Comparison of ENCODE assay signal across 9 cellular contexts in the genomic region with DNA sequence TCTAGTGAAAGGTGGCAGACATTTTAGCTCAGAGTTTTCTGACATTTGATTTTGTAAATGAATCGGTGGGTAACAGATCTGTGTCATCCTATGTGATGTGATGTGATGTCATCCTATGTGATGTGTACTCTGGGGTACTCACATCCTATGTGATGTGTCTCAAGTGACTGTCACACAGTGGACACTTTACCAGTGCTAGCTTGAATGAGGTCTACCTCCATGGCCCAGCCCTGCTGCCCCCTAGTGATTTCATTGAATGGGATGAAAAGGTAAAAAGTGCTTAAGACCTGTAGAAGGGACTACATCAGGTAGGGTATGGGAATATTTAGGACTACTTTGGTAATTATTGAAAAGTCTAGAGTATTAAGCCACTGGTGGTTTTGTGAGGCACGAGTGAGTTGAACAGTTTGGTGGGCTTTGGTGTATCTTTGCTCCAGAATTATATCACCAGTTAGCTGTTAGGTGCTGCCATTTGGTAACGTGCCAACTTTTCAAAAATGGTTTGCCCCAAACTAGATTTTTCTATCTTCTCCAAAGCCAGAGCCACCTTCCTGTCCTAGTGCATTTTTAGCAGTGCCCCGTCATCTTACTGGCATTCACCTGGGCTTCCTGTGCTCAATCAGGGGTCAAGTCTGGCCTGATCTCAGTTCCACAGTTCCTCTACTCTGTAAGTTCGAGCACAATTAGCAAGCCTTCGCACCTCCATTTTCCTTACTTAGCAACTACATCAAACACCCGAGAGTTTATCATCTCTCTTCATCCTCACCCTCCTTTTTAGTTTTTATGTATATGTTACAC. TPM values are rescaled to one million over a fixed set of nuclear protein-coding genes. Genes with fewer than 3 reads are reported as not detected.
DNase-seq lines count a peak whose midpoint lies in the region; ATAC-seq and TF ChIP-seq lines count a peak whose summit lies in the region.
"Had no signal": no experiment of that assay in that cellular context is flagged by ENCODE, and none has a peak within 500 bp of the region (broad histone marks: within the 10 kb centered on the region; RNA-seq: fewer than 3 reads in every experiment).

No MANE protein-coding gene starts in this region.

- POLR2A ChIA-PET in A673 (lab: Charles Lee; ENCODE audit: low non-redundant PET): no interaction called here

- ATAC-seq in GM21529 (IDR thresholded peaks at IDR 0.05; ENCODE audit: unreplicated experiment) (no peak), GM19351 (IDR thresholded peaks at IDR 0.05; ENCODE audit: unreplicated experiment) (no peak), GM19467 (IDR thresholded peaks at IDR 0.05; ENCODE audit: unreplicated experiment) (no peak)

- no TSS peak for BruUV-seq in A673 (replicated peaks; lab: Mats Ljungman, UMichigan)

- intact Hi-C loops in A673 (cut with micrococcal nuclease; ENCODE audit: unreplicated experiment): no loop called here

- TF ChIP-seq CTCF in A673 (conservative IDR thresholded peaks at IDR 0.05; ENCODE audit: low read depth, low read length) (peak; percentile 41), GM12865 (IDR thresholded peaks at IDR 0.05; ENCODE audit: insufficient read depth, low read depth, low read length, missing control alignments) (peak; percentile 25), WERI-Rb-1 (IDR thresholded peaks at IDR 0.05; ENCODE audit: low read depth, low read length) (peak; percentile 48; the same call in 1 of the 2 replicates), foreskin fibroblast (IDR thresholded peaks at IDR 0.05; ENCODE audit: low read depth, low read length) (peak; percentile 15)

- CTCF ChIA-PET in A673 (lab: Charles Lee): interaction anchor here (0.6 to 1.0 kb wide), 2 partner anchors 20 to 35 kb away, joined by 3 to 4 read pairs; no protein-coding TSS in a partner anchor

- no peak overlapping the region for H3K27ac ChIP-seq in A673 (ENCODE audit: low read depth, low read length, poor library complexity, severe bottlenecking)
- no peak overlapping the region for H3K27ac ChIP-seq in WERI-Rb-1

- H3K9me3 ChIP-seq in A673 (ENCODE audit: low read depth, low read length, poor library complexity, severe bottlenecking) (no peaks in the 10 kb centered on the region), WERI-Rb-1 (ENCODE audit: severe bottlenecking) (no peaks in the 10 kb centered on the region)
- H3K9me3 ChIP-seq: heart left ventricle had no signal

- DNase-seq in A673 (ENCODE audit: low spot score): no peak
- peak; percentile 35 for DNase-seq in GM12865 (ENCODE audit: low read depth)
- DNase-seq in WERI-Rb-1: peak; percentile 36
- DNase-seq in foreskin fibroblast: no peak
- no peak for DNase-seq in D341Med (ENCODE audit: low spot score)
- DNase-seq: heart left ventricle had no signal

- peaks cover 47% of the 10 kb centered on the region for H3K4me1 ChIP-seq in A673 (ENCODE audit: insufficient read depth, low read length, poor library complexity, severe bottlenecking)

- no peaks in the 10 kb centered on the region for H3K27me3 ChIP-seq in A673 (replicated peaks; ENCODE audit: insufficient read depth, low read depth, low read length, poor library complexity)
- no peaks in the 10 kb centered on the region for H3K27me3 ChIP-seq in WERI-Rb-1 (ENCODE audit: insufficient read depth, low read depth, severe bottlenecking)
- H3K27me3 ChIP-seq: heart left ventricle had no signal

- no peak overlapping the region for H3K4me3 ChIP-seq in A673 (ENCODE audit: low read depth, low read length, poor library complexity, severe bottlenecking)
- no peak overlapping the region for H3K4me3 ChIP-seq in GM12865 (ENCODE audit: low read depth, low read length)
- no peak overlapping the region for H3K4me3 ChIP-seq in WERI-Rb-1 (ENCODE audit: low read depth, low read length)
- H3K4me3 ChIP-seq in foreskin fibroblast (ENCODE audit: low read depth in 1 of 2, low read length in 2 of 2): no peak overlapping the region
- H3K4me3 ChIP-seq: heart left ventricle had no signal

- H3K36me3 ChIP-seq in A673 (ENCODE audit: insufficient read depth, low read length, poor library complexity, severe bottlenecking) (peaks cover 39% of the 10 kb centered on the region), WERI-Rb-1 (peaks cover 83% of the 10 kb centered on the region)

RNA-seq across cellular contexts. Expression of a gene that starts 9.7 kb away (rescaled TPM):
- 432 and 453 TPM in 2 replicates for total RNA-seq in A673 (2021)

RNA-seq across cellular contexts. Expression of a gene that starts 26.0 kb away (rescaled TPM):
- total RNA-seq in A673 (2021): 0.28 and 0.58 TPM in 2 replicates

Comparison
In these comparisons a context has a peak if more than half of its experiments do, and no peak if none do; other contexts are left out.
1. DNase-seq: peak in GM12865 (single experiment) and WERI-Rb-1 (single experiment); none in A673 (single experiment), foreskin fibroblast (0 of 2) and D341Med (single experiment).
2. Peak in every context shown above with its lines, with median percentiles within 50 percentile points of each other: CTCF ChIP-seq.